1 cellular context compared by ENCODE assay signal in the genomic region with DNA sequence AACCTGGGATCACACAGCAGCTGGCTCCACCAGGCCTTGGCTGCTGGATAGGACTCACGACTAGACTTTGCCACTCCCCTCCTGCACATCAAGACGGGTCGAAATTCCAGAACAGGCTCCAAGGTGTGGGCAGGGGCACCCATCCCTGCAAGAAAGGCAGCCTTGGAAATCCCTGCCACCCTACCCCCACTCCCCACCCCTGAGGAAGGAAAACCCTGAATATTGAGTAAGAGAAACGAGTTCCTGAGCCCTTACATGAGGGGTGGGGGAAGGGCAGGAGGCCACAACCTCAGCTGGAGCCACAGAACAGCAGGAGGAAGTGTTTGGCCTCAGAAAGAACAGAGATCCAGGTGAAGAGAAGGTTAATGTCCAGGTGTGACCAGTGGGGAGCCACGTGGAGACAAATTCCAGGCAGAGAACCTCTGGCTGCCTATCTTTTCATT.
TF ChIP-seq lines count a peak whose summit lies in the region.

No MANE protein-coding gene starts in this region.

TF ChIP-seq in GM23338, 12 proteins besides CTCF, POLR2A, EP300 and RAD21 (continued from another document):
- TF ChIP-seq, protein P1, sequence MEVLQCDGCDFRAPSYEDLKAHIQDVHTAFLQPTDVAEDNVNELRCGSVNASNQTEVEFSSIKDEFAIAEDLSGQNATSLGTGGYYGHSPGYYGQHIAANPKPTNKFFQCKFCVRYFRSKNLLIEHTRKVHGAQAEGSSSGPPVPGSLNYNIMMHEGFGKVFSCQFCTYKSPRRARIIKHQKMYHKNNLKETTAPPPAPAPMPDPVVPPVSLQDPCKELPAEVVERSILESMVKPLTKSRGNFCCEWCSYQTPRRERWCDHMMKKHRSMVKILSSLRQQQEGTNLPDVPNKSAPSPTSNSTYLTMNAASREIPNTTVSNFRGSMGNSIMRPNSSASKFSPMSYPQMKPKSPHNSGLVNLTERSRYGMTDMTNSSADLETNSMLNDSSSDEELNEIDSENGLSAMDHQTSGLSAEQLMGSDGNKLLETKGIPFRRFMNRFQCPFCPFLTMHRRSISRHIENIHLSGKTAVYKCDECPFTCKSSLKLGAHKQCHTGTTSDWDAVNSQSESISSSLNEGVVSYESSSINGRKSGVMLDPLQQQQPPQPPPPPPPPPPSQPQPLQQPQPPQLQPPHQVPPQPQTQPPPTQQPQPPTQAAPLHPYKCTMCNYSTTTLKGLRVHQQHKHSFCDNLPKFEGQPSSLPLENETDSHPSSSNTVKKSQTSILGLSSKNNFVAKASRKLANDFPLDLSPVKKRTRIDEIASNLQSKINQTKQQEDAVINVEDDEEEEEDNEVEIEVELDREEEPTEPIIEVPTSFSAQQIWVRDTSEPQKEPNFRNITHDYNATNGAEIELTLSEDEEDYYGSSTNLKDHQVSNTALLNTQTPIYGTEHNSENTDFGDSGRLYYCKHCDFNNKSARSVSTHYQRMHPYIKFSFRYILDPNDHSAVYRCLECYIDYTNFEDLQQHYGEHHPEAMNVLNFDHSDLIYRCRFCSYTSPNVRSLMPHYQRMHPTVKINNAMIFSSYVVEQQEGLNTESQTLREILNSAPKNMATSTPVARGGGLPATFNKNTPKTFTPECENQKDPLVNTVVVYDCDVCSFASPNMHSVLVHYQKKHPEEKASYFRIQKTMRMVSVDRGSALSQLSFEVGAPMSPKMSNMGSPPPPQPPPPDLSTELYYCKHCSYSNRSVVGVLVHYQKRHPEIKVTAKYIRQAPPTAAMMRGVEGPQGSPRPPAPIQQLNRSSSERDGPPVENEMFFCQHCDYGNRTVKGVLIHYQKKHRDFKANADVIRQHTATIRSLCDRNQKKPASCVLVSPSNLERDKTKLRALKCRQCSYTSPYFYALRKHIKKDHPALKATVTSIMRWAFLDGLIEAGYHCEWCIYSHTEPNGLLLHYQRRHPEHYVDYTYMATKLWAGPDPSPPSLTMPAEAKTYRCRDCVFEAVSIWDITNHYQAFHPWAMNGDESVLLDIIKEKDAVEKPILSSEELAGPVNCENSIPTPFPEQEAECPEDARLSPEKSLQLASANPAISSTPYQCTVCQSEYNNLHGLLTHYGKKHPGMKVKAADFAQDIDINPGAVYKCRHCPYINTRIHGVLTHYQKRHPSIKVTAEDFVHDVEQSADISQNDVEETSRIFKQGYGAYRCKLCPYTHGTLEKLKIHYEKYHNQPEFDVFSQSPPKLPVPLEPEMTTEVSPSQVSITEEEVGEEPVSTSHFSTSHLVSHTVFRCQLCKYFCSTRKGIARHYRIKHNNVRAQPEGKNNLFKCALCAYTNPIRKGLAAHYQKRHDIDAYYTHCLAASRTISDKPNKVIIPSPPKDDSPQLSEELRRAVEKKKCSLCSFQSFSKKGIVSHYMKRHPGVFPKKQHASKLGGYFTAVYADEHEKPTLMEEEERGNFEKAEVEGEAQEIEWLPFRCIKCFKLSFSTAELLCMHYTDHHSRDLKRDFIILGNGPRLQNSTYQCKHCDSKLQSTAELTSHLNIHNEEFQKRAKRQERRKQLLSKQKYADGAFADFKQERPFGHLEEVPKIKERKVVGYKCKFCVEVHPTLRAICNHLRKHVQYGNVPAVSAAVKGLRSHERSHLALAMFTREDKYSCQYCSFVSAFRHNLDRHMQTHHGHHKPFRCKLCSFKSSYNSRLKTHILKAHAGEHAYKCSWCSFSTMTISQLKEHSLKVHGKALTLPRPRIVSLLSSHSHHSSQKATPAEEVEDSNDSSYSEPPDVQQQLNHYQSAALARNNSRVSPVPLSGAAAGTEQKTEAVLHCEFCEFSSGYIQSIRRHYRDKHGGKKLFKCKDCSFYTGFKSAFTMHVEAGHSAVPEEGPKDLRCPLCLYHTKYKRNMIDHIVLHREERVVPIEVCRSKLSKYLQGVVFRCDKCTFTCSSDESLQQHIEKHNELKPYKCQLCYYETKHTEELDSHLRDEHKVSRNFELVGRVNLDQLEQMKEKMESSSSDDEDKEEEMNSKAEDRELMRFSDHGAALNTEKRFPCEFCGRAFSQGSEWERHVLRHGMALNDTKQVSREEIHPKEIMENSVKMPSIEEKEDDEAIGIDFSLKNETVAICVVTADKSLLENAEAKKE (CRISPR knock-in tag; IDR thresholded peaks at IDR 0.05), result no peak
- TF ChIP-seq NANOG (IDR thresholded peaks at IDR 0.05; ENCODE audit: borderline replicate concordance) (no peak), ZNF331 (CRISPR knock-in tag; IDR thresholded peaks at IDR 0.05; ENCODE audit: low read depth) (no peak), STAT1 (IDR thresholded peaks at IDR 0.05; ENCODE audit: unreplicated experiment) (no peak), EZH2 (IDR thresholded peaks at IDR 0.05; ENCODE audit: low read depth, unreplicated experiment) (no peak), ZNF114 (CRISPR knock-in tag; IDR thresholded peaks at IDR 0.05) (no peak), CREB1 (CRISPR knock-in tag; IDR thresholded peaks at IDR 0.05; ENCODE audit: low read depth) (no peak)
- TF ChIP-seq, protein P2, sequence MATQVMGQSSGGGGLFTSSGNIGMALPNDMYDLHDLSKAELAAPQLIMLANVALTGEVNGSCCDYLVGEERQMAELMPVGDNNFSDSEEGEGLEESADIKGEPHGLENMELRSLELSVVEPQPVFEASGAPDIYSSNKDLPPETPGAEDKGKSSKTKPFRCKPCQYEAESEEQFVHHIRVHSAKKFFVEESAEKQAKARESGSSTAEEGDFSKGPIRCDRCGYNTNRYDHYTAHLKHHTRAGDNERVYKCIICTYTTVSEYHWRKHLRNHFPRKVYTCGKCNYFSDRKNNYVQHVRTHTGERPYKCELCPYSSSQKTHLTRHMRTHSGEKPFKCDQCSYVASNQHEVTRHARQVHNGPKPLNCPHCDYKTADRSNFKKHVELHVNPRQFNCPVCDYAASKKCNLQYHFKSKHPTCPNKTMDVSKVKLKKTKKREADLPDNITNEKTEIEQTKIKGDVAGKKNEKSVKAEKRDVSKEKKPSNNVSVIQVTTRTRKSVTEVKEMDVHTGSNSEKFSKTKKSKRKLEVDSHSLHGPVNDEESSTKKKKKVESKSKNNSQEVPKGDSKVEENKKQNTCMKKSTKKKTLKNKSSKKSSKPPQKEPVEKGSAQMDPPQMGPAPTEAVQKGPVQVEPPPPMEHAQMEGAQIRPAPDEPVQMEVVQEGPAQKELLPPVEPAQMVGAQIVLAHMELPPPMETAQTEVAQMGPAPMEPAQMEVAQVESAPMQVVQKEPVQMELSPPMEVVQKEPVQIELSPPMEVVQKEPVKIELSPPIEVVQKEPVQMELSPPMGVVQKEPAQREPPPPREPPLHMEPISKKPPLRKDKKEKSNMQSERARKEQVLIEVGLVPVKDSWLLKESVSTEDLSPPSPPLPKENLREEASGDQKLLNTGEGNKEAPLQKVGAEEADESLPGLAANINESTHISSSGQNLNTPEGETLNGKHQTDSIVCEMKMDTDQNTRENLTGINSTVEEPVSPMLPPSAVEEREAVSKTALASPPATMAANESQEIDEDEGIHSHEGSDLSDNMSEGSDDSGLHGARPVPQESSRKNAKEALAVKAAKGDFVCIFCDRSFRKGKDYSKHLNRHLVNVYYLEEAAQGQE (IDR thresholded peaks at IDR 0.05; ENCODE audit: unreplicated experiment), result no peak
- TF ChIP-seq, protein P3, sequence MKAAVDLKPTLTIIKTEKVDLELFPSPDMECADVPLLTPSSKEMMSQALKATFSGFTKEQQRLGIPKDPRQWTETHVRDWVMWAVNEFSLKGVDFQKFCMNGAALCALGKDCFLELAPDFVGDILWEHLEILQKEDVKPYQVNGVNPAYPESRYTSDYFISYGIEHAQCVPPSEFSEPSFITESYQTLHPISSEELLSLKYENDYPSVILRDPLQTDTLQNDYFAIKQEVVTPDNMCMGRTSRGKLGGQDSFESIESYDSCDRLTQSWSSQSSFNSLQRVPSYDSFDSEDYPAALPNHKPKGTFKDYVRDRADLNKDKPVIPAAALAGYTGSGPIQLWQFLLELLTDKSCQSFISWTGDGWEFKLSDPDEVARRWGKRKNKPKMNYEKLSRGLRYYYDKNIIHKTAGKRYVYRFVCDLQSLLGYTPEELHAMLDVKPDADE (IDR thresholded peaks at IDR 0.05), result no peak
